19 cellular contexts compared by ENCODE assay signal in the genomic region with DNA sequence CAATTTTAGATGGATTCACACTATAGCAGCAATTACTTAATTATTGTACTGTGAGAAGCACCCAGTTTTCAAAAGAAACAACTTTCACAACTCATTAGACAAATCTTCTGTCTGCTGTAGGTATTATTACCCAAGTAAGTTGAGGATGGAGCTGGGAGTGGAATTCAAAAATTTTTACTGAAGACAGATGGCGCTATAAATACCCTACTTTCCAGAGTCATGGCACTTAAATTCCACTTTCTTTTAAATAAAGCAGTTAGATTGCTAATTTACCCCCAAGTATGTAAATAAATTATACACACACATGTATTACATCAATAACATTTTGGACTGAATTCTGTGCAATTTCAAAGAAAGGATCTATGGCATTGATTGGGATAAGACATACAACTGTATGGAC.
DNase-seq lines count a peak whose midpoint lies in the region; ATAC-seq, FAIRE-seq and TF ChIP-seq lines count a peak whose summit lies in the region.
"Had no signal": no experiment of that assay in that cellular context is flagged by ENCODE, and none has a peak within 500 bp of the region (broad histone marks: within the 10 kb centered on the region; RNA-seq: fewer than 3 reads in every experiment).

No MANE protein-coding gene starts in this region.

- in situ Hi-C loops in HepG2 (cut with HindIII; ENCODE audit: extremely low pct_ligation_motif_present, low pct_unique_long_range_greater_than_20kb): no loop called here

- TF ChIP-seq CTCF in HepG2 (CRISPR knock-in tag; IDR thresholded peaks at IDR 0.05) (0 out of 2 replicates have a peak, but pooled peaks have one; percentile 13), right lobe of liver (IDR thresholded peaks at IDR 0.05) (peak in 1 of 4 donors; percentile 8), Loucy (conservative IDR thresholded peaks at IDR 0.05; ENCODE audit: low read length) (peak; percentile 50), chondrocyte (IDR thresholded peaks at IDR 0.05) (peak; percentile 40), neural progenitor cell (IDR thresholded peaks at IDR 0.05) (peak; percentile 26), spleen (IDR thresholded peaks at IDR 0.05 in 8 of 11, conservative IDR thresholded peaks at IDR 0.05 in 3 of 11) (no peak)

- BruUV-seq in HepG2 (replicated peaks; lab: Mats Ljungman, UMichigan): no TSS peak

- DNase-seq in HepG2 (ENCODE audit: low spot score) (no peak), right lobe of liver (no peak), chondrocyte (ENCODE audit: low spot score) (no peak), neural progenitor cell (ENCODE audit: low spot score) (no peak), spleen (no peak), islet precursor cell (no peak), NCI-H748 treated with DMSO at 0.1 percent for 48 hours (lab: John Stamatoyannopoulos, UW) (no peak)
- DNase-seq: CD4-positive, alpha-beta T cell; DMS79 treated with DMSO at 0.1 percent for 48 hours; IMR-90; Kasumi-1; NCI-H187; NCI-H226; NCI-H526 treated with DMSO at 0.1 percent for 48 hours; Right ventricle myocardium superior had no signal

- POLR2A ChIA-PET in HepG2 (lab: Yijun Ruan, JAX): no interaction called here

- H3K4me1 Mint-ChIP-seq in chondrocyte (ENCODE audit: low read depth) (peaks cover 9% of the 10 kb centered on the region), neural progenitor cell (no peaks in the 10 kb centered on the region)

- 5% methylated on average over 1 of the region's 1 CpG for WGBS in HepG2 (ENCODE audit: low lambda C conversion rate)
- 91% methylated on average over 1 of the region's 1 CpG for WGBS in right lobe of liver (ENCODE audit: insufficient coverage, low coverage, low lambda C conversion rate, missing lambda C conversion rate)
- WGBS in spleen, 5 donors: 81 to 95% (median 90%) methylated on average over 1 of the region's 1 CpG

- H3K9me3 ChIP-seq in HepG2 (ENCODE audit: low read length) (no peaks in the 10 kb centered on the region), right lobe of liver (no peaks in the 10 kb centered on the region), Loucy (ENCODE audit: insufficient read depth, low read depth, low read length) (no peaks in the 10 kb centered on the region), neural progenitor cell (ENCODE audit: low read depth) (no peaks in the 10 kb centered on the region), spleen (no peaks in the 10 kb centered on the region)

- H3F3A ChIP-seq in Loucy (ENCODE audit: low read depth) (no peaks in the 10 kb centered on the region), neural progenitor cell (ENCODE audit: low read depth) (no peaks in the 10 kb centered on the region)

- H3K4me3 Mint-ChIP-seq in chondrocyte (ENCODE audit: unreplicated experiment): no peak overlapping the region
- no peak overlapping the region for H3K4me3 Mint-ChIP-seq in neural progenitor cell
- H3K4me3 Mint-ChIP-seq: CD4-positive, alpha-beta T cell had no signal

- no peaks in the 10 kb centered on the region for H3K79me2 ChIP-seq in HepG2 (ENCODE audit: insufficient read depth, low read length)
- H3K79me2 ChIP-seq in Loucy (ENCODE audit: insufficient read depth, low read length): no peaks in the 10 kb centered on the region
- no peaks in the 10 kb centered on the region for H3K79me2 ChIP-seq in neural progenitor cell (ENCODE audit: low read depth)

- no peak overlapping the region for H3K4me3 ChIP-seq in HepG2 (replicated peaks in 1 of 3; ENCODE audit: insufficient read depth in 1 of 3, low read depth in 2 of 3, low read length in 3 of 3)
- H3K4me3 ChIP-seq in right lobe of liver: no peak overlapping the region
- no peak overlapping the region for H3K4me3 ChIP-seq in Loucy (ENCODE audit: low read length, poor library complexity, severe bottlenecking)
- no peak overlapping the region for H3K4me3 ChIP-seq in neural progenitor cell
- no peak overlapping the region for H3K4me3 ChIP-seq in spleen
- H3K4me3 ChIP-seq: GM12878 had no signal

- H3K27me3 Mint-ChIP-seq in chondrocyte (ENCODE audit: low read depth): peaks cover 8% of the 10 kb centered on the region
- H3K27me3 Mint-ChIP-seq in neural progenitor cell (ENCODE audit: insufficient read depth, low read depth): no peaks in the 10 kb centered on the region

- H3K9me3 Mint-ChIP-seq in chondrocyte (ENCODE audit: low read depth) (no peaks in the 10 kb centered on the region), neural progenitor cell (no peaks in the 10 kb centered on the region)
- H3K9me3 Mint-ChIP-seq: CD4-positive, alpha-beta T cell had no signal

- H3K9ac ChIP-seq in HepG2 (ENCODE audit: insufficient read depth, low read depth, low read length) (no peak overlapping the region), Loucy (ENCODE audit: low read depth, low read length, poor library complexity, severe bottlenecking) (no peak overlapping the region), neural progenitor cell (no peak overlapping the region)

- H3K27ac Mint-ChIP-seq in chondrocyte (ENCODE audit: unreplicated experiment) (no peak overlapping the region), neural progenitor cell (no peak overlapping the region)
- H3K27ac Mint-ChIP-seq: CD4-positive, alpha-beta T cell had no signal

- no peaks in the 10 kb centered on the region for H4K20me1 ChIP-seq in HepG2 (ENCODE audit: insufficient read depth, low read length)
- no peaks in the 10 kb centered on the region for H4K20me1 ChIP-seq in Loucy (ENCODE audit: insufficient read depth, low read length, poor library complexity, severe bottlenecking)
- H4K20me1 ChIP-seq in neural progenitor cell (ENCODE audit: low read depth): no peaks in the 10 kb centered on the region

- no peak for ATAC-seq in HepG2
- no peak for ATAC-seq in right lobe of liver
- ATAC-seq: GM12878 had no signal

- no peak for TF ChIP-seq POLR2A in HepG2 (IDR thresholded peaks at IDR 0.05; ENCODE audit: insufficient read depth in 1 of 2, low read depth in 2 of 2, low read length in 2 of 2)
- TF ChIP-seq POLR2A in right lobe of liver (IDR thresholded peaks at IDR 0.05): no peak
- TF ChIP-seq POLR2A in spleen (IDR thresholded peaks at IDR 0.05): no peak

- H2AFZ ChIP-seq in HepG2 (ENCODE audit: low read length): no peak overlapping the region
- no peak overlapping the region for H2AFZ ChIP-seq in Loucy (ENCODE audit: low read length)
- no peak overlapping the region for H2AFZ ChIP-seq in neural progenitor cell (replicated peaks)

- TF ChIP-seq EP300 in HepG2 (IDR thresholded peaks at IDR 0.05; ENCODE audit: low read depth in 2 of 2, low read length in 2 of 2) (no peak), HepG2 (CRISPR knock-in tag; IDR thresholded peaks at IDR 0.05; ENCODE audit: borderline replicate concordance) (no peak)

- no peaks in the 10 kb centered on the region for H3K9me2 ChIP-seq in Loucy (replicated peaks; ENCODE audit: low read depth, low read length)

- H3K27me3 ChIP-seq in HepG2 (ENCODE audit: control insufficient read depth in 1 of 2, insufficient read depth in 2 of 2, low read length in 2 of 2) (no peaks in the 10 kb centered on the region), right lobe of liver (no peaks in the 10 kb centered on the region), Loucy (ENCODE audit: insufficient read depth, low read length, poor library complexity, severe bottlenecking) (no peaks in the 10 kb centered on the region), neural progenitor cell (no peaks in the 10 kb centered on the region), spleen (replicated peaks in 1 of 7) (no peaks in the 10 kb centered on the region)

- intact Hi-C loops in HepG2 (cut with micrococcal nuclease; ENCODE audit: unreplicated experiment): no loop called here
- intact Hi-C loops in right lobe of liver (cut with DNase I): no loop called here
- intact Hi-C loops in spleen (cut with DNase I; ENCODE audit: low total_unique reads): no loop called here

- H3K36me3 Mint-ChIP-seq in chondrocyte (ENCODE audit: low read depth) (no peaks in the 10 kb centered on the region), neural progenitor cell (no peaks in the 10 kb centered on the region)

- H3K4me1 ChIP-seq in HepG2 (ENCODE audit: insufficient read depth, low read length) (no peaks in the 10 kb centered on the region), right lobe of liver (no peaks in the 10 kb centered on the region), Loucy (ENCODE audit: insufficient read depth, low read length, poor library complexity, severe bottlenecking) (no peaks in the 10 kb centered on the region), neural progenitor cell (peaks cover 7% of the 10 kb centered on the region), spleen (no peaks in the 10 kb centered on the region)

- H3K4me2 ChIP-seq in HepG2 (ENCODE audit: low read depth, low read length) (no peak overlapping the region), Loucy (ENCODE audit: low read depth, low read length, poor library complexity, severe bottlenecking) (no peak overlapping the region), neural progenitor cell (no peak overlapping the region)

- CTCF ChIA-PET in HepG2 (lab: Yijun Ruan, JAX; ENCODE audit: low intra/inter-chr PET ratio, low total read pairs): no interaction called here

- H3K27ac ChIP-seq in HepG2 (ENCODE audit: extremely low read length, insufficient read depth, low read length) (no peak overlapping the region), right lobe of liver (no peak overlapping the region), neural progenitor cell (no peak overlapping the region), spleen (no peak overlapping the region)

- TF ChIP-seq RAD21 in HepG2 (CRISPR knock-in tag; IDR thresholded peaks at IDR 0.05): no peak

- H3K36me3 ChIP-seq in HepG2 (replicated peaks in 1 of 2; ENCODE audit: control insufficient read depth in 1 of 2, insufficient read depth in 2 of 2, low read length in 2 of 2) (no peaks in the 10 kb centered on the region), right lobe of liver (no peaks in the 10 kb centered on the region), Loucy (ENCODE audit: insufficient read depth, low read length) (no peaks in the 10 kb centered on the region), neural progenitor cell (no peaks in the 10 kb centered on the region), spleen (no peaks in the 10 kb centered on the region)

- no peak for FAIRE-seq in HepG2 (lab: Jason Lieb, UNC)
- FAIRE-seq: G401.6, GM12878, RCC 7860 had no signal

TF ChIP-seq in HepG2, 621 proteins besides CTCF, POLR2A, EP300 and RAD21 (continues in another document):
- TF ChIP-seq ZNF274 (CRISPR knock-in tag; IDR thresholded peaks at IDR 0.05) (no peak), SMC3 (IDR thresholded peaks at IDR 0.05; ENCODE audit: low read length) (0 out of 2 replicates have a peak, but pooled peaks have one; percentile 2)
- TF ChIP-seq, protein P1, sequence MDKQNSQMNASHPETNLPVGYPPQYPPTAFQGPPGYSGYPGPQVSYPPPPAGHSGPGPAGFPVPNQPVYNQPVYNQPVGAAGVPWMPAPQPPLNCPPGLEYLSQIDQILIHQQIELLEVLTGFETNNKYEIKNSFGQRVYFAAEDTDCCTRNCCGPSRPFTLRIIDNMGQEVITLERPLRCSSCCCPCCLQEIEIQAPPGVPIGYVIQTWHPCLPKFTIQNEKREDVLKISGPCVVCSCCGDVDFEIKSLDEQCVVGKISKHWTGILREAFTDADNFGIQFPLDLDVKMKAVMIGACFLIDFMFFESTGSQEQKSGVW (CRISPR knock-in tag; IDR thresholded peaks at IDR 0.05; ENCODE audit: borderline replicate concordance): no peak

Comparison
In these comparisons a context has a peak if more than half of its experiments do, and no peak if none do; other contexts are left out.
1. CTCF ChIP-seq: peak in HepG2 (single experiment), Loucy (single experiment), chondrocyte (single experiment) and neural progenitor cell (single experiment); none in spleen (0 of 11).